In the genomic region with DNA sequence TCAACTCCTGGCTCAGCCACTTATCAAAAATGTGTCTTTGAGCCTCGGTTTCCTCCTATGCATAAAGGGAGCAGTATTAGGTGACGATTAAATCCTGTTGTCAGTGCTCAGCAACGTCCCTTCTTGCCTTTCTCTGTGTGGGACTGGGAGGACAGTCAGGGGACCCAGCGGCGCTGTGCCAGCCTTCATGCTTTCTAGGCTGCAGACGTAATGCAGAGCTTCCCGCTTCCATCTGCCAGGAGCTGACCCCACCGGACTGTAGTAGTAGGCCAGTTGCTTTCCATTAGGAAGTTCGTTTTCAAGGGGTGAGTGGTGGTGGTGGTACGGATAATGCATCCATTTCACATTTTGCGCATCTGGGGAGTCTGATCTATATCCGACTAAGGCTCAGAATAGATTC, we compare ENCODE assay signal across 23 cellular contexts.
"Had no signal": no experiment of that assay in that cellular context is flagged by ENCODE, and none has a peak within 500 bp of the region (broad histone marks: within the 10 kb centered on the region; RNA-seq: fewer than 3 reads in every experiment).

No MANE protein-coding gene starts in this region.

- H3K9me3 ChIP-seq: colonic mucosa, esophagus muscularis mucosa, gastrocnemius medialis, heart right ventricle, lower lobe of right lung had no signal

- H3K27me3 ChIP-seq: colonic mucosa, esophagus muscularis mucosa, gastrocnemius medialis, heart right ventricle had no signal

- H3K4me3 ChIP-seq: colonic mucosa, dorsolateral prefrontal cortex, esophagus muscularis mucosa, gastrocnemius medialis, heart right ventricle, lower lobe of right lung had no signal

- ATAC-seq: gastrocnemius medialis; heart right ventricle; left colon; left lobe of liver; left ventricle myocardium superior; naive thymus-derived CD4-positive, alpha-beta T cell; natural killer cell had no signal

- H3K36me3 ChIP-seq: colonic mucosa, esophagus muscularis mucosa, gastrocnemius medialis, heart right ventricle, lower lobe of right lung had no signal

- H3K27ac ChIP-seq: colonic mucosa, dorsolateral prefrontal cortex, gastrocnemius medialis, heart right ventricle, lower lobe of right lung had no signal

- DNase-seq: colonic mucosa; dermis blood vessel endothelial cell; dorsolateral prefrontal cortex; effector CD4-positive, alpha-beta T cell; effector memory CD4-positive, alpha-beta T cell; foreskin fibroblast; foreskin melanocyte; gastrocnemius medialis; glutamatergic neuron; head of caudate nucleus; heart right ventricle; hippocampal formation; kidney; kidney glomerular epithelial cell; left colon; left ventricle myocardium superior; mesenchymal stem cell; midbrain; naive thymus-derived CD4-positive, alpha-beta T cell; natural killer cell had no signal
